In genomic region chr1:47491341-47491753, GRCh38 we compare ENCODE assay signal across 19 cellular contexts. TPM values are rescaled to one million over a fixed set of nuclear protein-coding genes. Genes with fewer than 3 reads are reported as not detected.
A peak's percentile ranks its signal among the peaks of the same experiment; 100 is the strongest.
DNase-seq lines count a peak whose midpoint lies in the region; ATAC-seq and TF ChIP-seq lines count a peak whose summit lies in the region.
"Had no signal": no experiment of that assay in that cellular context is flagged by ENCODE, and none has a peak within 500 bp of the region (broad histone marks: within the 10 kb centered on the region; RNA-seq: fewer than 3 reads in every experiment).

No MANE protein-coding gene starts in this region.

- peaks cover 27% of the 10 kb centered on the region for H3K27me3 Mint-ChIP-seq in stimulated activated memory B cell treated with anti-CD40 and anti-IgM and Interleukin-4, amounts not matched to agents 10 μg/mL and 1 μg/mL and 100 μg/mL, for 72 hours
- peaks cover 21 to 35% of the 10 kb centered on the region in 2 donors for H3K27me3 Mint-ChIP-seq in natural killer cell (ENCODE audit: low read depth in 2 of 2)

- no peaks in the 10 kb centered on the region for H3K4me1 ChIP-seq in right atrium auricular region
- no peaks in the 10 kb centered on the region for H3K4me1 ChIP-seq in hepatocyte (ENCODE audit: insufficient read depth)

- no peak overlapping the region for H3K27ac Mint-ChIP-seq in stimulated activated memory B cell treated with anti-CD40 and anti-IgM and Interleukin-4, amounts not matched to agents 10 μg/mL and 1 μg/mL and 100 μg/mL, for 72 hours
- H3K27ac Mint-ChIP-seq in natural killer cell: no peak overlapping the region

- H3K9me2 ChIP-seq in hepatocyte (replicated peaks; ENCODE audit: insufficient read depth): no peaks in the 10 kb centered on the region

- H3K27me3 ChIP-seq in right atrium auricular region (no peaks in the 10 kb centered on the region), WERI-Rb-1 (ENCODE audit: insufficient read depth, low read depth, severe bottlenecking) (peaks cover 92% of the 10 kb centered on the region), hepatocyte (peaks cover 30% of the 10 kb centered on the region)

- H4K20me1 ChIP-seq in hepatocyte (ENCODE audit: insufficient read depth, poor library complexity, severe bottlenecking): no peaks in the 10 kb centered on the region

- 46% methylated on average over 7 of the region's 7 CpGs for WGBS in hepatocyte (ENCODE audit: low lambda C conversion rate, missing lambda C conversion rate)

- no peaks in the 10 kb centered on the region for H3K4me1 Mint-ChIP-seq in stimulated activated memory B cell treated with anti-CD40 and anti-IgM and Interleukin-4, amounts not matched to agents 10 μg/mL and 1 μg/mL and 100 μg/mL, for 72 hours
- no peaks in the 10 kb centered on the region for H3K4me1 Mint-ChIP-seq in natural killer cell

- H3K9me3 Mint-ChIP-seq in stimulated activated memory B cell treated with anti-CD40 and anti-IgM and Interleukin-4, amounts not matched to agents 10 μg/mL and 1 μg/mL and 100 μg/mL, for 72 hours: no peaks in the 10 kb centered on the region
- no peaks in the 10 kb centered on the region for H3K9me3 Mint-ChIP-seq in natural killer cell

- H3K9me3 ChIP-seq in right atrium auricular region: no peaks in the 10 kb centered on the region
- peaks cover 7% of the 10 kb centered on the region for H3K9me3 ChIP-seq in WERI-Rb-1 (ENCODE audit: severe bottlenecking)
- no peaks in the 10 kb centered on the region for H3K9me3 ChIP-seq in hepatocyte (ENCODE audit: low read depth)

- H3K36me3 Mint-ChIP-seq in stimulated activated memory B cell treated with anti-CD40 and anti-IgM and Interleukin-4, amounts not matched to agents 10 μg/mL and 1 μg/mL and 100 μg/mL, for 72 hours: no peaks in the 10 kb centered on the region
- H3K36me3 Mint-ChIP-seq in natural killer cell: no peaks in the 10 kb centered on the region

- H3K27ac ChIP-seq in right atrium auricular region: no peak overlapping the region
- H3K27ac ChIP-seq in WERI-Rb-1: no peak overlapping the region
- no peak overlapping the region for H3K27ac ChIP-seq in hepatocyte
- H3K27ac ChIP-seq: GM23248, KMS-11 had no signal

- intact Hi-C loops in Right ventricle myocardium superior (cut with DNase I): no loop called here
- intact Hi-C loops in natural killer cell (cut with micrococcal nuclease): no loop called here

- no peak overlapping the region for H3K4me3 ChIP-seq in right atrium auricular region
- H3K4me3 ChIP-seq in WERI-Rb-1 (ENCODE audit: low read depth, low read length): no peak overlapping the region
- no peak overlapping the region for H3K4me3 ChIP-seq in hepatocyte
- H3K4me3 ChIP-seq: GM23248 had no signal

- H3K4me3 Mint-ChIP-seq in stimulated activated memory B cell treated with anti-CD40 and anti-IgM and Interleukin-4, amounts not matched to agents 10 μg/mL and 1 μg/mL and 100 μg/mL, for 72 hours: no peak overlapping the region
- no peak overlapping the region for H3K4me3 Mint-ChIP-seq in natural killer cell

- H2AFZ ChIP-seq in hepatocyte: no peak overlapping the region
- H2AFZ ChIP-seq: GM23248 had no signal

- TF ChIP-seq CTCF in right atrium auricular region (IDR thresholded peaks at IDR 0.05): no peak
- peak; percentile 66 for TF ChIP-seq CTCF in WERI-Rb-1 (IDR thresholded peaks at IDR 0.05; ENCODE audit: low read depth, low read length)
- no peak for TF ChIP-seq CTCF in natural killer cell (IDR thresholded peaks at IDR 0.05)
- TF ChIP-seq CTCF in hepatocyte (IDR thresholded peaks at IDR 0.05; ENCODE audit: poor library complexity): no peak

- ATAC-seq in Right ventricle myocardium superior (ENCODE audit: poor library complexity): peak; percentile 85
- ATAC-seq in left lobe of liver: no peak
- peak; percentile 3 for ATAC-seq in stimulated activated memory B cell treated with anti-CD40 and anti-IgM and Interleukin-4, amounts not matched to agents 10 μg/mL and 1 μg/mL and 100 μg/mL, for 72 hours
- ATAC-seq in GM18517 (IDR thresholded peaks at IDR 0.05; ENCODE audit: unreplicated experiment): no peak
- ATAC-seq in natural killer cell: no peak

- DNase-seq in Right ventricle myocardium superior (peak; percentile 49), right atrium auricular region (ENCODE audit: low spot score) (no peak), WERI-Rb-1 (peak; percentile 91), left lobe of liver (ENCODE audit: low spot score) (peak; percentile 35), natural killer cell (no peak), hepatocyte (ENCODE audit: low spot score) (no peak)
- DNase-seq: C1 segment of cervical spinal cord; GM23248; MM.1S; NCI-H1105 treated with DMSO at 0.1 percent for 48 hours; NCI-H187 treated with DMSO at 0.1 percent for 48 hours; NCI-H2171; NCI-H510A; NK-92 treated with Interleukin-12 subunit alpha and Interleukin-12 subunit beta, amount 100 ng/mL, for 24 hours; OCI-M1; RPMI8226 had no signal

- no peak overlapping the region for H3K4me2 ChIP-seq in hepatocyte
- H3K4me2 ChIP-seq: KMS-11 had no signal

- no peaks in the 10 kb centered on the region for H3K79me2 ChIP-seq in hepatocyte

- no peaks in the 10 kb centered on the region for H3K36me3 ChIP-seq in right atrium auricular region
- H3K36me3 ChIP-seq in WERI-Rb-1: no peaks in the 10 kb centered on the region
- H3K36me3 ChIP-seq in hepatocyte (replicated peaks; ENCODE audit: insufficient read depth, low read depth): no peaks in the 10 kb centered on the region

RNA-seq across cellular contexts. Expression of gene FOXD2, which starts 53.5 kb away (rescaled TPM):
- total RNA-seq in Right ventricle myocardium superior (not detected), right atrium auricular region (under 1 TPM in 1 of 2 donors, not detected in 1; 0.04 TPM), left lobe of liver (0.55 TPM), natural killer cell (1 to 10 TPM in 2 of 3 donors, under 1 TPM in 1; 0.49 to 1.4 (median 1.1) TPM), hepatocyte (1.5 and 1.6 TPM in 2 replicates)
- 1.0 and 1.4 TPM in 2 replicates for polyA plus RNA-seq in hepatocyte

Comparison
In these comparisons a context has a peak if more than half of its experiments do, and no peak if none do; other contexts are left out.
1. DNase-seq: peak in Right ventricle myocardium superior (single experiment), WERI-Rb-1 (single experiment) and left lobe of liver (single experiment); none in right atrium auricular region (single experiment), natural killer cell (single experiment) and hepatocyte (single experiment).
2. ATAC-seq: peak in Right ventricle myocardium superior (single experiment) and stimulated activated memory B cell treated with anti-CD40 and anti-IgM and Interleukin-4, amounts not matched to agents 10 μg/mL and 1 μg/mL and 100 μg/mL, for 72 hours (single experiment); none in left lobe of liver (single experiment), GM18517 (single experiment) and natural killer cell (0 of 3).